In genomic region chr5:88682797-88683496, GRCh38 we compare ENCODE assay signal across 15 cellular contexts.
A peak's percentile ranks its signal among the peaks of the same experiment; 100 is the strongest.
DNase-seq lines count a peak whose midpoint lies in the region.
"Had no signal": no experiment of that assay in that cellular context is flagged by ENCODE, and none has a peak within 500 bp of the region (broad histone marks: within the 10 kb centered on the region; RNA-seq: fewer than 3 reads in every experiment).

No MANE protein-coding gene starts in this region.

- peak; percentile 33 to 66 (median 42) for DNase-seq in NCI-H1417 (lab: John Stamatoyannopoulos, UW)
- no peak for DNase-seq in NCI-H1417 treated with DMSO at 0.1 percent for 48 hours (lab: John Stamatoyannopoulos, UW)
- DNase-seq in M059J (ENCODE audit: low read depth) = peak; percentile 38
- DNase-seq in pons (ENCODE audit: low spot score) = peak; percentile 36
- no peak for DNase-seq in hepatic stellate cell (ENCODE audit: low spot score)
- DNase-seq in GOT3 (lab: John Stamatoyannopoulos, UW) = no peak
- no peak for DNase-seq in stimulated activated CD4-positive, alpha-beta T cell treated with anti-CD3 and anti-CD28 coated beads, Interleukin-4, amount 100 ng/mL, for 4 hours
- DNase-seq: activated CD4-positive, CD25-positive, alpha-beta regulatory T cell; activated naive CD8-positive, alpha-beta T cell treated with anti-CD3 and anti-CD28 coated beads, Interleukin-2, amount 50 U/mL, for 24 hours; effector memory CD4-positive, alpha-beta T cell; heart right ventricle; kidney glomerular epithelial cell had no signal

- H3K27ac ChIP-seq in cingulate gyrus (ENCODE audit: low read depth, low read length) = peak overlapping the region; percentile 95
- H3K27ac ChIP-seq: C4-2B, heart right ventricle, thoracic aorta had no signal

Comparison
In these comparisons a context has a peak if more than half of its experiments do, and no peak if none do; other contexts are left out.
1. DNase-seq: peak in NCI-H1417 (3 of 3), M059J (single experiment) and pons (single experiment); none in NCI-H1417 treated with DMSO at 0.1 percent for 48 hours (single experiment), hepatic stellate cell (single experiment), GOT3 (single experiment) and stimulated activated CD4-positive, alpha-beta T cell treated with anti-CD3 and anti-CD28 coated beads, Interleukin-4, amount 100 ng/mL, for 4 hours (0 of 2).